Comparison of ENCODE assay signal across 10 cellular contexts in genomic region chr7:47578581-47579270, GRCh38. TPM values are rescaled to one million over a fixed set of nuclear protein-coding genes. Genes with fewer than 3 reads are reported as not detected.
DNase-seq lines count a peak whose midpoint lies in the region; ATAC-seq, FAIRE-seq and TF ChIP-seq lines count a peak whose summit lies in the region.
"Had no signal": no experiment of that assay in that cellular context is flagged by ENCODE, and none has a peak within 500 bp of the region (broad histone marks: within the 10 kb centered on the region; RNA-seq: fewer than 3 reads in every experiment).

No MANE protein-coding gene starts in this region.

- H3K27ac ChIP-seq in gastroesophageal sphincter (peak overlapping the region in 3 of 4 donors; percentile 70 to 84 (median 77)), endodermal cell (ENCODE audit: low read depth, low read length) (no peak overlapping the region)

- no peak overlapping the region for H3K4me3 ChIP-seq in gastroesophageal sphincter
- no peak overlapping the region for H3K4me3 ChIP-seq in endodermal cell (ENCODE audit: low read length)

- TF ChIP-seq POLR2A in gastroesophageal sphincter (IDR thresholded peaks at IDR 0.05) (no peak), GM12892 (IDR thresholded peaks at IDR 0.05; ENCODE audit: low read depth, low read length) (no peak)

- peak; percentile 75 for DNase-seq in GDM1 (lab: John Stamatoyannopoulos, UW)
- DNase-seq in UCSD-AML1 (lab: John Stamatoyannopoulos, UW; ENCODE audit: unreplicated experiment) = peak; percentile 42
- no peak for DNase-seq in RPMI8226
- no peak for DNase-seq in 8988T
- DNase-seq in GM12892 (ENCODE audit: insufficient read length) = no peak
- no peak for DNase-seq in endodermal cell
- DNase-seq: T-helper 2 cell had no signal

- no peaks in the 10 kb centered on the region for H3K36me3 Mint-ChIP-seq in stimulated activated memory B cell treated with anti-CD40 and anti-IgM and Interleukin-4, amounts not matched to agents 10 μg/mL and 1 μg/mL and 100 μg/mL, for 72 hours
- peaks cover 5% of the 10 kb centered on the region for H3K36me3 Mint-ChIP-seq in endodermal cell (ENCODE audit: low read depth)

- peaks cover 84% of the 10 kb centered on the region for H3K4me1 Mint-ChIP-seq in stimulated activated memory B cell treated with anti-CD40 and anti-IgM and Interleukin-4, amounts not matched to agents 10 μg/mL and 1 μg/mL and 100 μg/mL, for 72 hours
- H3K4me1 Mint-ChIP-seq in endodermal cell = peaks cover 34% of the 10 kb centered on the region

- peak overlapping the region; percentile 70 for H3K27ac Mint-ChIP-seq in stimulated activated memory B cell treated with anti-CD40 and anti-IgM and Interleukin-4, amounts not matched to agents 10 μg/mL and 1 μg/mL and 100 μg/mL, for 72 hours
- no peak overlapping the region for H3K27ac Mint-ChIP-seq in endodermal cell

- no peak for FAIRE-seq in GM12892 (lab: Jason Lieb, UNC)

- no peak for TF ChIP-seq EP300 in gastroesophageal sphincter (IDR thresholded peaks at IDR 0.05)

- 70 to 73% methylated on average over 7 to 13 of the region's 18 CpGs for WGBS in gastroesophageal sphincter (ENCODE audit: low coverage in 1 of 2), 2 donors
- 94 to 99% methylated on average over 16 to 18 of the region's 18 CpGs for WGBS in endodermal cell (ENCODE audit: insufficient coverage in 1 of 2, insufficient read length in 1 of 2), 2 experiments

- H3K36me3 ChIP-seq in gastroesophageal sphincter (no peaks in the 10 kb centered on the region), endodermal cell (ENCODE audit: control insufficient read depth, insufficient read depth, low read length) (no peaks in the 10 kb centered on the region)

- no peak overlapping the region for H3K9ac ChIP-seq in endodermal cell (ENCODE audit: extremely low read depth, low read length, poor library complexity, severe bottlenecking)

- H3K4me1 ChIP-seq in gastroesophageal sphincter = peaks cover 3 to 99% (median 57%) of the 10 kb centered on the region in 3 donors
- peaks cover 11% of the 10 kb centered on the region for H3K4me1 ChIP-seq in endodermal cell (ENCODE audit: control insufficient read depth, insufficient read depth, low read length)

- H3K9me3 ChIP-seq in gastroesophageal sphincter = no peaks in the 10 kb centered on the region
- H3K9me3 ChIP-seq in endodermal cell (ENCODE audit: control insufficient read depth, low read length) = no peaks in the 10 kb centered on the region

- ATAC-seq in gastroesophageal sphincter = no peak
- no peak for ATAC-seq in stimulated activated memory B cell treated with anti-CD40 and anti-IgM and Interleukin-4, amounts not matched to agents 10 μg/mL and 1 μg/mL and 100 μg/mL, for 72 hours
- ATAC-seq: left lobe of liver had no signal

- TF ChIP-seq CTCF in gastroesophageal sphincter (IDR thresholded peaks at IDR 0.05) = no peak
- TF ChIP-seq CTCF in endodermal cell (conservative IDR thresholded peaks at IDR 0.05) = no peak

- H3K27me3 ChIP-seq in gastroesophageal sphincter (no peaks in the 10 kb centered on the region), endodermal cell (ENCODE audit: control insufficient read depth, insufficient read depth, low read length, poor library complexity, severe bottlenecking) (peaks cover 9% of the 10 kb centered on the region)

- no peak overlapping the region for H3K4me3 Mint-ChIP-seq in stimulated activated memory B cell treated with anti-CD40 and anti-IgM and Interleukin-4, amounts not matched to agents 10 μg/mL and 1 μg/mL and 100 μg/mL, for 72 hours
- no peak overlapping the region for H3K4me3 Mint-ChIP-seq in endodermal cell

- no peaks in the 10 kb centered on the region for H3K9me3 Mint-ChIP-seq in stimulated activated memory B cell treated with anti-CD40 and anti-IgM and Interleukin-4, amounts not matched to agents 10 μg/mL and 1 μg/mL and 100 μg/mL, for 72 hours
- H3K9me3 Mint-ChIP-seq in endodermal cell = no peaks in the 10 kb centered on the region

- H3K27me3 Mint-ChIP-seq in stimulated activated memory B cell treated with anti-CD40 and anti-IgM and Interleukin-4, amounts not matched to agents 10 μg/mL and 1 μg/mL and 100 μg/mL, for 72 hours = no peaks in the 10 kb centered on the region
- peaks cover 16% of the 10 kb centered on the region for H3K27me3 Mint-ChIP-seq in endodermal cell (ENCODE audit: insufficient read depth)

RNA-seq across cellular contexts. Expression of gene TNS3, which starts 3.2 kb away (rescaled TPM):
- total RNA-seq in gastroesophageal sphincter (10 to 100 TPM; 35.0 to 61.3 (median 45.1) TPM), endodermal cell (10 to 100 TPM; 33.8 to 38.5 TPM)
- polyA plus RNA-seq in GM12892 (2012; ENCODE audit: missing spikeins) = 2.6 TPM
- polyA plus RNA-seq in endodermal cell (2013, experiment 1 of 2) = 18.1 TPM
- polyA plus RNA-seq in endodermal cell (2013, experiment 2 of 2) = 19.3 TPM

Comparison
In these comparisons a context has a peak if more than half of its experiments do, and no peak if none do; other contexts are left out.
1. DNase-seq: peak in GDM1 (single experiment) and UCSD-AML1 (single experiment); none in RPMI8226 (single experiment), 8988T (single experiment), GM12892 (single experiment) and endodermal cell (single experiment).